In the genomic region with DNA sequence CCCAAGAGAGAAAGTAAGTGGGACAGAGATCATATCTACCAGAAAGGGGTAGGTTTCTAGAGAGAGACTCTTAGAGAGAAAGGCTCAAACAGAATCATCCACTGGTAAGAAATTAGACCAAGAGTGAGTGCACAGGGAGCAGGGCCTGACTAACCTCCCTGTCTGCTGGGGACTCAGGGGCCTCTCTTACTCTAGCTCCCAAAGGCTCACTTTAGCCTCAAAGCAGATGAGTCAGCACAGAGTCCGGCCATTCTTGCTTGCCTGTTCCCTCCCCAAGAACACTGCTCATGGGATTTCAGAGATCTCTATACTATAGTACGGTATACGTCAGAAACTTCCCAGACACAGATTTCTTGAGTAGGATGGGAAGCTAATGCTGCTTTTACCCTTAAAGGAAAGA, we compare ENCODE assay signal across 17 cellular contexts. TPM values are rescaled to one million over a fixed set of nuclear protein-coding genes. Genes with fewer than 3 reads are reported as not detected.
"Had no signal": no experiment of that assay in that cellular context is flagged by ENCODE, and none has a peak within 500 bp of the region (broad histone marks: within the 10 kb centered on the region; RNA-seq: fewer than 3 reads in every experiment).

No MANE protein-coding gene starts in this region.

- H3K36me3 ChIP-seq: uterus had no signal

- H3K4me1 ChIP-seq: breast epithelium, esophagus muscularis mucosa, left lung, suprapubic skin, transverse colon, uterus had no signal

- H3K4me3 ChIP-seq: breast epithelium, esophagus muscularis mucosa, left lung, suprapubic skin, transverse colon, uterus had no signal

- H3K9me3 ChIP-seq: breast epithelium, esophagus muscularis mucosa, left lung, suprapubic skin, transverse colon, uterus had no signal

- H3K27me3 ChIP-seq: breast epithelium, esophagus muscularis mucosa, left lung, suprapubic skin, transverse colon, uterus had no signal

- ATAC-seq: activated naive CD4-positive, alpha-beta T cell treated with anti-CD3 and anti-CD28 coated beads, Interleukin-2, amount 50 U/mL, for 72 hours; left lung had no signal

- DNase-seq: activated CD4-positive, alpha-beta T cell treated with anti-CD3 and anti-CD28 coated beads, Interleukin-2, amount 50 U/mL, for 48 hours; activated gamma-delta T cell treated with Interleukin-2 at 50 U/mL for 16 hours; anterior cingulate cortex; cerebellar nuclear complex; effector CD8-positive, alpha-beta T cell; kidney; left lung; mammary epithelial cell; SW 1271; transverse colon; uterus had no signal

- H3K27ac ChIP-seq: breast epithelium, esophagus muscularis mucosa, left lung, suprapubic skin, transverse colon, uterus had no signal

RNA-seq across cellular contexts. Expression of a gene that starts 50.5 kb away (rescaled TPM):
- total RNA-seq: endothelial cell of umbilical vein, fibroblast of villous mesenchyme, kidney had no signal
